In genomic region chr3:149736180-149737100, GRCh38 we compare ENCODE assay signal across 13 cellular contexts. TPM values are rescaled to one million over a fixed set of nuclear protein-coding genes. Genes with fewer than 3 reads are reported as not detected.
DNase-seq lines count a peak whose midpoint lies in the region; ATAC-seq and TF ChIP-seq lines count a peak whose summit lies in the region.
"Had no signal": no experiment of that assay in that cellular context is flagged by ENCODE, and none has a peak within 500 bp of the region (broad histone marks: within the 10 kb centered on the region; RNA-seq: fewer than 3 reads in every experiment).

No MANE protein-coding gene starts in this region.

- CTCF ChIA-PET in activated CD4-positive, alpha-beta memory T cell treated with anti-CD3 and anti-CD28 coated beads for 36 hours (lab: Charles Lee) = no interaction called here

- peaks cover 2 to 29% (median 9%) of the 10 kb centered on the region in 3 donors for H3K36me3 Mint-ChIP-seq in naive thymus-derived CD8-positive, alpha-beta T cell
- peaks cover 20% of the 10 kb centered on the region for H3K36me3 Mint-ChIP-seq in activated CD4-positive, alpha-beta memory T cell treated with anti-CD3 and anti-CD28 coated beads for 36 hours

- no peak overlapping the region for H3K4me3 Mint-ChIP-seq in naive thymus-derived CD8-positive, alpha-beta T cell
- H3K4me3 Mint-ChIP-seq in activated CD4-positive, alpha-beta memory T cell treated with anti-CD3 and anti-CD28 coated beads for 36 hours = no peak overlapping the region
- H3K4me3 Mint-ChIP-seq: brain, nephron progenitor cell had no signal

- 32 to 40% methylated on average over 2 of the region's 2 CpGs for WGBS in lung, 2 donors

- H3K4me1 ChIP-seq in MM.1S (ENCODE audit: low read length) = peaks cover 7% of the 10 kb centered on the region
- no peaks in the 10 kb centered on the region for H3K4me1 ChIP-seq in lung (ENCODE audit: control insufficient read depth in 2 of 2, insufficient read depth in 2 of 2, low read length in 2 of 2)
- H3K4me1 ChIP-seq: BLaER1, heart left ventricle had no signal

- H3K27me3 Mint-ChIP-seq in naive thymus-derived CD8-positive, alpha-beta T cell = no peaks in the 10 kb centered on the region
- H3K27me3 Mint-ChIP-seq in activated CD4-positive, alpha-beta memory T cell treated with anti-CD3 and anti-CD28 coated beads for 36 hours = no peaks in the 10 kb centered on the region
- H3K27me3 Mint-ChIP-seq: brain had no signal

- H3K27me3 ChIP-seq in MM.1S (replicated peaks; ENCODE audit: insufficient read depth, low read length) (no peaks in the 10 kb centered on the region), brain microvascular endothelial cell (replicated peaks) (no peaks in the 10 kb centered on the region), lung (ENCODE audit: control insufficient read depth, insufficient read depth) (no peaks in the 10 kb centered on the region)
- H3K27me3 ChIP-seq: BLaER1, heart left ventricle had no signal

- POLR2A ChIA-PET in naive thymus-derived CD8-positive, alpha-beta T cell (lab: Charles Lee) = no interaction called here
- POLR2A ChIA-PET in activated CD4-positive, alpha-beta memory T cell treated with anti-CD3 and anti-CD28 coated beads for 36 hours (lab: Charles Lee) = no interaction called here

- H3K4me3 ChIP-seq in AG10803 (ENCODE audit: low read length) (no peak overlapping the region), MM.1S (ENCODE audit: low read length) (no peak overlapping the region), brain microvascular endothelial cell (ENCODE audit: low read depth, low read length) (no peak overlapping the region), lung (no peak overlapping the region)
- H3K4me3 ChIP-seq: BLaER1, heart left ventricle had no signal

- no peak overlapping the region for H3K9ac ChIP-seq in MM.1S (ENCODE audit: low read length)
- H3K9ac ChIP-seq: BLaER1 had no signal

- H4K20me1 ChIP-seq in MM.1S (ENCODE audit: insufficient read depth, low read length) = no peaks in the 10 kb centered on the region
- H4K20me1 ChIP-seq: BLaER1 had no signal

- ATAC-seq in lung (ENCODE audit: insufficient read depth, low FRiP score) = peak; percentile 58
- ATAC-seq in naive thymus-derived CD8-positive, alpha-beta T cell = no peak
- ATAC-seq in HG03460 (IDR thresholded peaks at IDR 0.05; ENCODE audit: unreplicated experiment) = no peak
- ATAC-seq in HG03442 (IDR thresholded peaks at IDR 0.05; ENCODE audit: unreplicated experiment) = no peak
- ATAC-seq: heart left ventricle had no signal

- H3K9me3 Mint-ChIP-seq in naive thymus-derived CD8-positive, alpha-beta T cell = no peaks in the 10 kb centered on the region
- no peaks in the 10 kb centered on the region for H3K9me3 Mint-ChIP-seq in activated CD4-positive, alpha-beta memory T cell treated with anti-CD3 and anti-CD28 coated beads for 36 hours
- H3K9me3 Mint-ChIP-seq: brain, nephron progenitor cell had no signal

- H3K9me3 ChIP-seq in MM.1S (replicated peaks; ENCODE audit: insufficient read depth, low read length) = no peaks in the 10 kb centered on the region
- no peaks in the 10 kb centered on the region for H3K9me3 ChIP-seq in lung (ENCODE audit: control insufficient read depth in 2 of 2, insufficient read depth in 1 of 2, low read length in 1 of 2)
- H3K9me3 ChIP-seq: BLaER1, heart left ventricle had no signal

- intact Hi-C loops in activated CD4-positive, alpha-beta memory T cell treated with anti-CD3 and anti-CD28 coated beads for 36 hours (cut with micrococcal nuclease) = no loop called here

- DNase-seq in AG10803 (ENCODE audit: low read depth) = peak; percentile 67
- peak; percentile 36 for DNase-seq in MM.1S
- DNase-seq in brain microvascular endothelial cell = peak; percentile 19
- no peak for DNase-seq in lung (ENCODE audit: low spot score)
- no peak for DNase-seq in naive thymus-derived CD8-positive, alpha-beta T cell
- no peak for DNase-seq in activated CD4-positive, alpha-beta memory T cell treated with anti-CD3 and anti-CD28 coated beads for 36 hours
- DNase-seq: activated CD4-positive, alpha-beta T cell treated with anti-CD3 and anti-CD28 coated beads for 4 hours; heart left ventricle; nephron progenitor cell had no signal

- H3K9me2 ChIP-seq in MM.1S (replicated peaks; ENCODE audit: insufficient read depth, low read length) = no peaks in the 10 kb centered on the region

- no peaks in the 10 kb centered on the region for H3K79me2 ChIP-seq in MM.1S (ENCODE audit: low read length)

- TF ChIP-seq CTCF in AG10803 (conservative IDR thresholded peaks at IDR 0.05; ENCODE audit: low read length) (no peak), MM.1S (IDR thresholded peaks at IDR 0.05; ENCODE audit: low read length) (no peak), brain microvascular endothelial cell (IDR thresholded peaks at IDR 0.05; ENCODE audit: low read depth, low read length, missing control alignments) (no peak), lung (IDR thresholded peaks at IDR 0.05; ENCODE audit: control extremely low read depth, extremely low read depth) (no peak)

- H3K27ac ChIP-seq in MM.1S (ENCODE audit: low read length) (no peak overlapping the region), brain microvascular endothelial cell (no peak overlapping the region), lung (ENCODE audit: low read depth in 1 of 2, low read length in 1 of 2) (no peak overlapping the region)
- H3K27ac ChIP-seq: BLaER1, heart left ventricle had no signal

- in situ Hi-C loops in brain microvascular endothelial cell (cut with HindIII; ENCODE audit: low pct_ligation_motif_present, low sequenced_read_pairs) = loop anchor here (25.0 kb wide), 1 partner anchor 224 kb away; no protein-coding TSS in a partner anchor

- H3F3A ChIP-seq in MM.1S (ENCODE audit: insufficient read depth, low read length) = no peaks in the 10 kb centered on the region

- H3K27ac Mint-ChIP-seq in naive thymus-derived CD8-positive, alpha-beta T cell = no peak overlapping the region
- H3K27ac Mint-ChIP-seq in activated CD4-positive, alpha-beta memory T cell treated with anti-CD3 and anti-CD28 coated beads for 36 hours = no peak overlapping the region
- H3K27ac Mint-ChIP-seq: nephron progenitor cell had no signal

- H3K36me3 ChIP-seq in MM.1S (replicated peaks; ENCODE audit: insufficient read depth, low read length) (no peaks in the 10 kb centered on the region), brain microvascular endothelial cell (replicated peaks) (peaks cover 10% of the 10 kb centered on the region), lung (ENCODE audit: control insufficient read depth in 2 of 2, insufficient read depth in 2 of 2, low read length in 2 of 2) (peaks cover 3 to 13% of the 10 kb centered on the region in 2 donors)

- no peak overlapping the region for H3K4me2 ChIP-seq in MM.1S (ENCODE audit: low read depth, low read length)
- H3K4me2 ChIP-seq: BLaER1 had no signal

- H3K4me1 Mint-ChIP-seq in naive thymus-derived CD8-positive, alpha-beta T cell = peaks cover 0 to 2% (median 0%) of the 10 kb centered on the region in 4 donors
- peaks cover 7% of the 10 kb centered on the region for H3K4me1 Mint-ChIP-seq in activated CD4-positive, alpha-beta memory T cell treated with anti-CD3 and anti-CD28 coated beads for 36 hours (ENCODE audit: low read depth)
- H3K4me1 Mint-ChIP-seq: brain, nephron progenitor cell had no signal

- no peak overlapping the region for H2AFZ ChIP-seq in MM.1S (ENCODE audit: low read length)

RNA-seq across cellular contexts. Expression of gene COMMD2, which starts 15.8 kb away (rescaled TPM):
- 10 to 100 TPM; 35.6 to 72.4 TPM for total RNA-seq in lung
- 10 to 100 TPM; 10.1 to 23.7 TPM for polyA plus RNA-seq in lung
- 10 to 100 TPM; 43.7 to 47.5 TPM for total RNA-seq in naive thymus-derived CD8-positive, alpha-beta T cell
- polyA plus RNA-seq in naive thymus-derived CD8-positive, alpha-beta T cell = 10 to 100 TPM; 64.9 to 84.2 (median 69.1) TPM
- 10 to 100 TPM; 28.4 to 34.4 TPM for total RNA-seq in activated CD4-positive, alpha-beta memory T cell treated with anti-CD3 and anti-CD28 coated beads for 36 hours

RNA-seq across cellular contexts. Expression of gene ANKUB1, which starts 55.9 kb away (rescaled TPM):
- 1 to 10 TPM; 3.5 to 6.7 TPM for total RNA-seq in lung
- 1 to 10 TPM; 1.3 to 1.4 TPM for polyA plus RNA-seq in lung
- not detected for total RNA-seq in naive thymus-derived CD8-positive, alpha-beta T cell
- polyA plus RNA-seq in naive thymus-derived CD8-positive, alpha-beta T cell = not detected
- total RNA-seq in activated CD4-positive, alpha-beta memory T cell treated with anti-CD3 and anti-CD28 coated beads for 36 hours = not detected
- total RNA-seq: heart left ventricle had no signal
- polyA plus RNA-seq: heart left ventricle had no signal

Comparison
In these comparisons a context has a peak if more than half of its experiments do, and no peak if none do; other contexts are left out.
1. DNase-seq: peak in AG10803 (single experiment), MM.1S (single experiment) and brain microvascular endothelial cell (single experiment); none in lung (single experiment), naive thymus-derived CD8-positive, alpha-beta T cell (0 of 10) and activated CD4-positive, alpha-beta memory T cell treated with anti-CD3 and anti-CD28 coated beads for 36 hours (single experiment).